8 cellular contexts compared by ENCODE assay signal in genomic region chrX:48897157-48897620, GRCh38. TPM values are rescaled to one million over a fixed set of nuclear protein-coding genes. Genes with fewer than 3 reads are reported as not detected.
DNase-seq lines count a peak whose midpoint lies in the region; ATAC-seq and TF ChIP-seq lines count a peak whose summit lies in the region.

No MANE protein-coding gene starts in this region.

- intact Hi-C loops in prostate gland (cut with DNase I), result loop anchor here (5.0 kb wide), 2 partner anchors 60 to 95 kb away; partner anchors contain the start of genes HDAC6 and OTUD5

- no peak for TF ChIP-seq POLR2A in prostate gland (IDR thresholded peaks at IDR 0.05)

- H3K27me3 ChIP-seq in prostate gland (replicated peaks; ENCODE audit: insufficient read depth), result no peaks in the 10 kb centered on the region

- in situ Hi-C loops in astrocyte of the spinal cord (cut with HindIII; ENCODE audit: low sequenced_read_pairs), result no loop called here

- peak; percentile 33 for DNase-seq in DMS79 (lab: John Stamatoyannopoulos, UW)
- DNase-seq in NCI-H1417 (lab: John Stamatoyannopoulos, UW), result peak; percentile 70 to 90 (median 76)
- peak; percentile 89 for DNase-seq in SW480 (ENCODE audit: low spot score)
- DNase-seq in astrocyte of the spinal cord (ENCODE audit: low read depth, low spot score), result peak; percentile 73
- peak; percentile 60 for DNase-seq in hepatic stellate cell (ENCODE audit: low spot score)
- DNase-seq in prostate gland (ENCODE audit: low spot score), result peak; percentile 76

- peak overlapping the region; percentile 95 for H3K27ac ChIP-seq in prostate gland

- H3K4me3 ChIP-seq in astrocyte of the spinal cord (ENCODE audit: low read depth, low read length), result peak overlapping the region; percentile 70
- H3K4me3 ChIP-seq in prostate gland, result peak overlapping the region; percentile 54 to 57

- TF ChIP-seq CTCF in astrocyte of the spinal cord (IDR thresholded peaks at IDR 0.05; ENCODE audit: low read depth, low read length) (no peak), prostate gland (IDR thresholded peaks at IDR 0.05) (no peak)

- no peaks in the 10 kb centered on the region for H3K9me3 ChIP-seq in prostate gland

- WGBS in prostate gland, result 1% methylated on average over 36 of the region's 38 CpGs

- ATAC-seq in HG02571 (IDR thresholded peaks at IDR 0.05; ENCODE audit: unreplicated experiment) (peak; percentile 5), GM18858 (IDR thresholded peaks at IDR 0.05; ENCODE audit: unreplicated experiment) (no peak)

- H3K4me1 ChIP-seq in prostate gland (replicated peaks), result no peaks in the 10 kb centered on the region

- H3K36me3 ChIP-seq in prostate gland, result no peaks in the 10 kb centered on the region

RNA-seq across cellular contexts. Expression of gene TIMM17B, which starts 0.4 kb away (rescaled TPM):
- total RNA-seq in prostate gland, result 10 to 100 TPM; 58.2 to 85.8 TPM

RNA-seq across cellular contexts. Expression of gene PQBP1, which starts 0.5 kb away (rescaled TPM):
- 10 to 100 TPM; 37.1 to 76.6 TPM for total RNA-seq in prostate gland

RNA-seq across cellular contexts. Expression of gene SLC35A2, which starts 14.3 kb away (rescaled TPM):
- total RNA-seq in prostate gland, result 10 to 100 TPM; 29.7 to 39.0 TPM

RNA-seq across cellular contexts. Expression of gene PIM2, which starts 21.6 kb away (rescaled TPM):
- total RNA-seq in prostate gland, result 10 to 100 TPM; 12.1 to 23.5 TPM

Comparison
In these comparisons a context has a peak if more than half of its experiments do, and no peak if none do; other contexts are left out.
1. DNase-seq: peak in every context shown above with its lines; median percentile 89 in SW480; 76 in NCI-H1417; 76 in prostate gland; 73 in astrocyte of the spinal cord; 60 in hepatic stellate cell; 33 in DMS79.